ENCODE assay signal across 1 cellular context in the genomic region with DNA sequence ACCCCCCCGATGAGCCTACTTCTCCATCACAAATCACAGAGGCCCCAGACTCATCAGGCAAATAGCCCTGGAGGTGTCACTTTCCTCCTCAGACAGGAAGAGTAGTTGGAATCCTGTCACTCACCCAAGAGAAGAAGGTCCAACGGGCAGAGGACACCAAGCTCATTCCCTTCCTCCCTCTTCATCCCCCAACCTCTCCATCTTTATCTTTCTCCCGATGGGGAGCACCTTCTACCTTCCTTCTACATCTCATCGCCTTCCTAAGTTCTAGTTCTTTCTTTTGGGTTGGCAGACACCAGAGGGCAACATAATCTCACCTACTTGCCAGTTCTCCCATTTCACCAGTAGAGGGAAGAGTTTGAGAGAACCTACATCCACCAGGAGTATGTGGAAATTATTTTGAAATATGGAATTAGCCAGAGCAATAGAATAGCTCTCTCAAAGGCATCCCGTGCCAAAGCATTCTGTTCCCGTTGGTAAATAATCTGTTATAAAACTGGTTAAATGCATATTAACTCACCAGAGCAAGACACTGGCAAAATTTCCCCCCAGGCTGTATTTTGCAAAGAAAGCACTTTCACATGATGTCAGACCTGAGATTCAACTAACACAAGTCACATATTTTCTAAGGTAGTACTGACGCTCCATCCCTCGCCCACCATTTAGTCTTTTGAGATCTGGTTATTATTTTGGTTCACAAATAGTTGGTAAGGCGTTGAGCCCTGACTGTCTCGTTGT.
TF ChIP-seq lines count a peak whose summit lies in the region.

No MANE protein-coding gene starts in this region.

TF ChIP-seq in HepG2, 621 proteins besides CTCF, POLR2A, EP300 and RAD21 (continued from another document and continues in another):
- TF ChIP-seq, protein P1, sequence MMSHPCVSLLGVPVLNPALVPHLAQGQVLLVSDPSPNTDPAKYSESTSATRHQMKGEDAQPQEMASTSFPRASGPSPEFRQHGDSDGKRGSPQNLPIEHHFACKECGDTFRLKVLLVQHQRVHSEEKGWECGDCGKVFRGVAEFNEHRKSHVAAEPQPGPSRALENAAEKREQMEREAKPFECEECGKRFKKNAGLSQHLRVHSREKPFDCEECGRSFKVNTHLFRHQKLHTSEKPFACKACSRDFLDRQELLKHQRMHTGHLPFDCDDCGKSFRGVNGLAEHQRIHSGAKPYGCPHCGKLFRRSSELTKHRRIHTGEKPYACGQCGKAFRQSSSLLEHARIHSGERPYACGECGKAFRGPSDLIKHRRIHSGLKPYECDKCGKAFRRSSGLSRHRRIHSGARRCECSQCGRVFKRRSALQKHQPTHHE (CRISPR knock-in tag; IDR thresholded peaks at IDR 0.05; ENCODE audit: borderline replicate concordance), result no peak
- TF ChIP-seq SMAD3 (CRISPR knock-in tag; IDR thresholded peaks at IDR 0.05) (no peak), MED1 (CRISPR knock-in tag; IDR thresholded peaks at IDR 0.05) (peak; percentile 30; the same call in 1 of the 2 replicates), AFF4 (CRISPR knock-in tag; IDR thresholded peaks at IDR 0.05) (no peak), RARA (CRISPR knock-in tag; IDR thresholded peaks at IDR 0.05) (no peak; the same call in 1 of the 2 replicates), MAZ (IDR thresholded peaks at IDR 0.05; ENCODE audit: borderline replicate concordance, low read depth, low read length) (no peak), MAZ (CRISPR knock-in tag; IDR thresholded peaks at IDR 0.05; ENCODE audit: low read depth) (no peak), LBX2 (CRISPR knock-in tag; IDR thresholded peaks at IDR 0.05; ENCODE audit: borderline replicate concordance) (no peak), ZNF839 (CRISPR knock-in tag; IDR thresholded peaks at IDR 0.05; ENCODE audit: borderline replicate concordance) (no peak), MIXL1 (CRISPR knock-in tag; IDR thresholded peaks at IDR 0.05) (0 out of 2 replicates have a peak, but pooled peaks have one; percentile 61), ZNF180 (CRISPR knock-in tag; IDR thresholded peaks at IDR 0.05; ENCODE audit: borderline replicate concordance, low read depth) (no peak), CBFB (CRISPR knock-in tag; IDR thresholded peaks at IDR 0.05) (no peak), ZNF841 (CRISPR knock-in tag; IDR thresholded peaks at IDR 0.05; ENCODE audit: borderline replicate concordance) (no peak), ZNF800 (CRISPR knock-in tag; IDR thresholded peaks at IDR 0.05) (peak; percentile 69; the same call in 1 of the 2 replicates), ARNT (IDR thresholded peaks at IDR 0.05) (no peak), ZNF530 (CRISPR knock-in tag; IDR thresholded peaks at IDR 0.05; ENCODE audit: low read depth) (no peak), BCL6 (CRISPR knock-in tag; IDR thresholded peaks at IDR 0.05) (peak; percentile 18; the same call in 1 of the 2 replicates), NFKBIZ (CRISPR knock-in tag; IDR thresholded peaks at IDR 0.05) (no peak), MXD1 (CRISPR knock-in tag; IDR thresholded peaks at IDR 0.05) (no peak), ZBTB43 (CRISPR knock-in tag; conservative IDR thresholded peaks at IDR 0.05) (no peak), ZNF235 (CRISPR knock-in tag; IDR thresholded peaks at IDR 0.05; ENCODE audit: borderline replicate concordance) (no peak), NR2F1 (CRISPR knock-in tag; IDR thresholded peaks at IDR 0.05) (no peak), PAF1 (CRISPR knock-in tag; IDR thresholded peaks at IDR 0.05) (no peak), ZNF232 (CRISPR knock-in tag; IDR thresholded peaks at IDR 0.05; ENCODE audit: borderline replicate concordance) (0 out of 2 replicates have a peak, but pooled peaks have one; percentile 52), ZFX (CRISPR knock-in tag; IDR thresholded peaks at IDR 0.05; ENCODE audit: low read depth) (no peak), HOXA5 (CRISPR knock-in tag; IDR thresholded peaks at IDR 0.05) (0 out of 2 replicates have a peak, but pooled peaks have one; percentile 40), ZNF572 (CRISPR knock-in tag; IDR thresholded peaks at IDR 0.05) (no peak), SOX6 (IDR thresholded peaks at IDR 0.05) (no peak), SOX6 (CRISPR knock-in tag; IDR thresholded peaks at IDR 0.05) (no peak), CREM (IDR thresholded peaks at IDR 0.05) (no peak), CREM (CRISPR knock-in tag; IDR thresholded peaks at IDR 0.05) (no peak), ZMYM4 (CRISPR knock-in tag; IDR thresholded peaks at IDR 0.05) (no peak), DPF2 (CRISPR knock-in tag; IDR thresholded peaks at IDR 0.05; ENCODE audit: borderline replicate concordance, low read depth) (no peak), PRMT3 (CRISPR knock-in tag; IDR thresholded peaks at IDR 0.05; ENCODE audit: borderline replicate concordance, low read depth) (no peak), STAG1 (CRISPR knock-in tag; IDR thresholded peaks at IDR 0.05) (peak; percentile 93)
- TF ChIP-seq, protein P2, sequence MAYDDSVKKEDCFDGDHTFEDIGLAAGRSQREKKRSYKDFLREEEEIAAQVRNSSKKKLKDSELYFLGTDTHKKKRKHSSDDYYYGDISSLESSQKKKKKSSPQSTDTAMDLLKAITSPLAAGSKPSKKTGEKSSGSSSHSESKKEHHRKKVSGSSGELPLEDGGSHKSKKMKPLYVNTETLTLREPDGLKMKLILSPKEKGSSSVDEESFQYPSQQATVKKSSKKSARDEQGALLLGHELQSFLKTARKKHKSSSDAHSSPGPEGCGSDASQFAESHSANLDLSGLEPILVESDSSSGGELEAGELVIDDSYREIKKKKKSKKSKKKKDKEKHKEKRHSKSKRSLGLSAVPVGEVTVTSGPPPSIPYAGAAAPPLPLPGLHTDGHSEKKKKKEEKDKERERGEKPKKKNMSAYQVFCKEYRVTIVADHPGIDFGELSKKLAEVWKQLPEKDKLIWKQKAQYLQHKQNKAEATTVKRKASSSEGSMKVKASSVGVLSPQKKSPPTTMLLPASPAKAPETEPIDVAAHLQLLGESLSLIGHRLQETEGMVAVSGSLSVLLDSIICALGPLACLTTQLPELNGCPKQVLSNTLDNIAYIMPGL (CRISPR knock-in tag; IDR thresholded peaks at IDR 0.05; ENCODE audit: borderline replicate concordance in 1 of 2, low read depth in 1 of 2), result peak; percentile 34 to 66; a peak in 2 of 4 replicates
- TF ChIP-seq, protein P3, sequence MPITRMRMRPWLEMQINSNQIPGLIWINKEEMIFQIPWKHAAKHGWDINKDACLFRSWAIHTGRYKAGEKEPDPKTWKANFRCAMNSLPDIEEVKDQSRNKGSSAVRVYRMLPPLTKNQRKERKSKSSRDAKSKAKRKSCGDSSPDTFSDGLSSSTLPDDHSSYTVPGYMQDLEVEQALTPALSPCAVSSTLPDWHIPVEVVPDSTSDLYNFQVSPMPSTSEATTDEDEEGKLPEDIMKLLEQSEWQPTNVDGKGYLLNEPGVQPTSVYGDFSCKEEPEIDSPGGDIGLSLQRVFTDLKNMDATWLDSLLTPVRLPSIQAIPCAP (CRISPR knock-in tag; IDR thresholded peaks at IDR 0.05; ENCODE audit: low read depth), result no peak
- TF ChIP-seq, protein P4, sequence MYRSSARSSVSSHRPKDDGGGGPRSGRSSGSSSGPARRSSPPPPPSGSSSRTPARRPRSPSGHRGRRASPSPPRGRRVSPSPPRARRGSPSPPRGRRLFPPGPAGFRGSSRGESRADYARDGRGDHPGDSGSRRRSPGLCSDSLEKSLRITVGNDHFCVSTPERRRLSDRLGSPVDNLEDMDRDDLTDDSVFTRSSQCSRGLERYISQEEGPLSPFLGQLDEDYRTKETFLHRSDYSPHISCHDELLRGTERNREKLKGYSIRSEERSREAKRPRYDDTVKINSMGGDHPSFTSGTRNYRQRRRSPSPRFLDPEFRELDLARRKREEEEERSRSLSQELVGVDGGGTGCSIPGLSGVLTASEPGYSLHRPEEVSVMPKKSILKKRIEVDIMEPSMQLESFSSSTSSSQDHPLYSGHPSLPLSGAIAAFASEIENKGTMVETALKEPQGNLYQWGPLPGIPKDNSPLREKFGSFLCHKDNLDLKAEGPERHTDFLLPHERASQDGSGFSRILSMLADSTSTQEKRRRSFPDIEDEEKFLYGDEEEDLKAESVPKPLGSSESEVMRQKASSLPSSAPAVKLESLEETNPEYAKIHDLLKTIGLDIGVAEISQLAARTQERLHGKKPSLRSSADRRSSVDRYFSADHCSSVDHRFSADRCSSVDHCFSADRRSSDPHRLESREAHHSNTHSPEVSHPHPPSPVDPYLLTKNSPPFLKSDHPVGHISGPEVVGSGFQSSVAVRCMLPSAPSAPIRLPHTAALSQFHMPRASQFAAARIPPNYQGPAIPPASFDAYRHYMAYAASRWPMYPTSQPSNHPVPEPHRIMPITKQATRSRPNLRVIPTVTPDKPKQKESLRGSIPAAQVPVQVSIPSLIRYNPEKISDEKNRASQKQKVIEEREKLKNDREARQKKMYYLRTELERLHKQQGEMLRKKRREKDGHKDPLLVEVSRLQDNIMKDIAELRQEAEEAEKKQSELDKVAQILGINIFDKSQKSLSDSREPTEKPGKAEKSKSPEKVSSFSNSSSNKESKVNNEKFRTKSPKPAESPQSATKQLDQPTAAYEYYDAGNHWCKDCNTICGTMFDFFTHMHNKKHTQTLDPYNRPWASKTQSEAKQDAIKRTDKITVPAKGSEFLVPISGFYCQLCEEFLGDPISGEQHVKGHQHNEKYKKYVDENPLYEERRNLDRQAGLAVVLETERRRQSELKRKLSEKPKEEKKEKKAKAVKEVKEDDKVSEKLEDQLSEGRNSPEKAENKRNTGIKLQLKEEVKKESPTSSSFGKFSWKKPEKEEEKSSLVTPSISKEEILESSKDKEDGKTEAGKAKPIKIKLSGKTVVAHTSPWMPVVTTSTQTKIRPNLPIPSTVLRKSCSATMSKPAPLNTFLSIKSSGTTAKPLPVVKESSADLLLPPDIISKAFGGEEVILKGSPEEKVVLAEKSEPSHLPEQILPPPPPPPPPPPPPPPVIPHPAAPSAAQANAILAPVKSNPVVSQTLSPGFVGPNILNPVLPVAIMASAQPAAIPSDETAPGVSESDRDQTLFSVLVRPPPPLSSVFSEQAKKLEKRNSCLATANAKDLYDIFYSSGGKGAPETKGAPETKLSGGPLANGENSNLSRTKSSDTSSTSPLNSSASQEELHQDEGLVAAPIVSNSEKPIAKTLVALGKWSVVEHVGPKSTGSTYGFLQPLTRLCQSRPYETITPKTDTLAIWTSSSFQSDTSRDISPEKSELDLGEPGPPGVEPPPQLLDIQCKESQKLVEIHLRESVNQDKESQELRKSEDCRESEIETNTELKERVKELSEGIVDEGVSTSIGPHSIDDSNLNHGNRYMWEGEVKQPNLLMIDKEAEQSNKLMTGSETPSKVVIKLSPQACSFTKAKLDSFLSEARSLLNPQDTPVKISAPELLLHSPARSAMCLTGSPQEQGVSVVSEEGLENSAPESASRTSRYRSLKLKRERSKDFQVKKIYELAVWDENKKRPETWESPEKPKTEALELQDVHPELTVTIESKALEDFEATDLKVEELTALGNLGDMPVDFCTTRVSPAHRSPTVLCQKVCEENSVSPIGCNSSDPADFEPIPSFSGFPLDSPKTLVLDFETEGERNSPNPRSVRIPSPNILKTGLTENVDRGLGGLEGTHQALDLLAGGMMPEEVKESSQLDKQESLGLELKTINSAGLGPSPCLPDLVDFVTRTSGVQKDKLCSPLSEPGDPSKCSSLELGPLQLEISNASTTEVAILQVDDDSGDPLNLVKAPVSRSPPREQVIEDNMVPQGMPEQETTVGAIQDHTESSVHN (CRISPR knock-in tag; IDR thresholded peaks at IDR 0.05), result no peak
